26 cellular contexts compared by ENCODE assay signal in genomic region chr7:154916381-154917213, GRCh38.
"Had no signal": no experiment of that assay in that cellular context is flagged by ENCODE, and none has a peak within 500 bp of the region (broad histone marks: within the 10 kb centered on the region; RNA-seq: fewer than 3 reads in every experiment).

No MANE protein-coding gene starts in this region.

- H3K27me3 ChIP-seq: pancreas, right atrium auricular region, thyroid gland had no signal

- ATAC-seq: activated naive CD4-positive, alpha-beta T cell treated with anti-CD3 and anti-CD28 coated beads, Interleukin-2, amount 50 U/mL, for 72 hours; foreskin keratinocyte; left ventricle myocardium superior; natural killer cell treated with Interleukin-12 subunit alpha and Interleukin-12 subunit beta and Interleukin-15 and Interleukin-18, amount 100 ng/mL, for 72 hours; pancreas; psoas muscle; stimulated activated naive CD8-positive, alpha-beta T cell treated with anti-CD3 and anti-CD28 coated beads, Interleukin-15, Interleukin-2, amounts not matched to agents 100 U/mL and 50 U/mL, for 24 hours; upper lobe of right lung; WTC11 had no signal

- DNase-seq: activated CD4-positive, alpha-beta T cell treated with anti-CD3 and anti-CD28 coated beads, Interleukin-2, amount 50 U/mL, for 4 hours; activated gamma-delta T cell; activated T-cell treated with anti-CD3 and anti-CD28 coated beads for 4 hours; aorta; effector memory CD4-positive, alpha-beta T cell; foreskin keratinocyte; immature natural killer cell; left ventricle myocardium superior; mammary epithelial cell; midbrain; pancreas; psoas muscle; stimulated activated CD4-positive, alpha-beta T cell treated with anti-CD3 and anti-CD28 coated beads, Interleukin-12 subunit alpha, Interleukin-12 subunit beta, amount 100 ng/mL, for 4 hours; stimulated activated CD4-positive, alpha-beta T cell treated with anti-CD3 and anti-CD28 coated beads, Interleukin-4, amount 100 ng/mL, for 4 hours; stimulated activated naive CD8-positive, alpha-beta T cell treated with anti-CD3 and anti-CD28 coated beads, Interleukin-15, Interleukin-2, amounts not matched to agents 100 U/mL and 50 U/mL, for 24 hours; T1000; thyroid gland; upper lobe of right lung had no signal

- H3K9me3 ChIP-seq: neutrophil, pancreas, psoas muscle, right atrium auricular region, thyroid gland, upper lobe of right lung had no signal

- H3K4me3 Mint-ChIP-seq: activated T-helper 1 cell treated with anti-CD3 and anti-CD28 coated beads, Interleukin-12 subunit alpha, Interleukin-12 subunit beta, Interleukin-2, Interleukin-4 antibody, amounts not matched to agents 30 ng/mL and 10 ng/mL and 1 ng/mL, durations not matched to agents 14 hours and 24 hours and 36 hours; brain; natural killer cell treated with Interleukin-12 subunit alpha and Interleukin-12 subunit beta and Interleukin-15 and Interleukin-18, amount 100 ng/mL, for 72 hours; T-helper 1 cell treated with Interleukin-12 subunit alpha and Interleukin-12 subunit beta and Interleukin-4 antibody, amounts not matched to agents 30 μg/mL and 1 μg/mL, for 36 hours; WTC11 had no signal

- H3K36me3 ChIP-seq: neutrophil, pancreas, right atrium auricular region, thyroid gland, upper lobe of right lung had no signal

- H3K4me3 ChIP-seq: pancreas, psoas muscle, right atrium auricular region, thyroid gland, upper lobe of right lung had no signal

- H3K9me3 Mint-ChIP-seq: activated naive CD4-positive, alpha-beta T cell treated with anti-CD3 and anti-CD28 coated beads, Interleukin-2, amount 50 U/mL, for 72 hours; activated T-helper 1 cell treated with anti-CD3 and anti-CD28 coated beads, Interleukin-12 subunit alpha, Interleukin-12 subunit beta, Interleukin-2, Interleukin-4 antibody, amounts not matched to agents 30 ng/mL and 10 ng/mL and 1 ng/mL, durations not matched to agents 14 hours and 24 hours and 36 hours; immature natural killer cell; natural killer cell treated with Interleukin-12 subunit alpha and Interleukin-12 subunit beta and Interleukin-15 and Interleukin-18, amount 100 ng/mL, for 72 hours; T-helper 1 cell treated with Interleukin-12 subunit alpha and Interleukin-12 subunit beta and Interleukin-4 antibody, amounts not matched to agents 30 μg/mL and 1 μg/mL, for 36 hours had no signal

- H3K4me1 ChIP-seq: foreskin keratinocyte, psoas muscle had no signal

- H3K27ac ChIP-seq: foreskin keratinocyte, neutrophil, pancreas, psoas muscle, right atrium auricular region, thyroid gland, upper lobe of right lung had no signal

- H3K36me3 Mint-ChIP-seq: activated naive CD4-positive, alpha-beta T cell treated with anti-CD3 and anti-CD28 coated beads, Interleukin-2, amount 50 U/mL, for 72 hours; brain; immature natural killer cell; natural killer cell treated with Interleukin-12 subunit alpha and Interleukin-12 subunit beta and Interleukin-15 and Interleukin-18, amount 100 ng/mL, for 72 hours; WTC11 had no signal

- H3K27ac Mint-ChIP-seq: activated naive CD4-positive, alpha-beta T cell treated with anti-CD3 and anti-CD28 coated beads, Interleukin-2, amount 50 U/mL, for 72 hours; activated T-helper 1 cell treated with anti-CD3 and anti-CD28 coated beads, Interleukin-12 subunit alpha, Interleukin-12 subunit beta, Interleukin-2, Interleukin-4 antibody, amounts not matched to agents 30 ng/mL and 10 ng/mL and 1 ng/mL, durations not matched to agents 14 hours and 24 hours and 36 hours; immature natural killer cell; natural killer cell treated with Interleukin-12 subunit alpha and Interleukin-12 subunit beta and Interleukin-15 and Interleukin-18, amount 100 ng/mL, for 72 hours; T-helper 1 cell treated with Interleukin-12 subunit alpha and Interleukin-12 subunit beta and Interleukin-4 antibody, amounts not matched to agents 30 μg/mL and 1 μg/mL, for 36 hours; WTC11 had no signal
